Comparison of ENCODE assay signal across 25 cellular contexts in genomic region chr12:24625103-24625502, GRCh38.
"Had no signal": no experiment of that assay in that cellular context is flagged by ENCODE, and none has a peak within 500 bp of the region (broad histone marks: within the 10 kb centered on the region; RNA-seq: fewer than 3 reads in every experiment).

No MANE protein-coding gene starts in this region.

- H3K9me3 ChIP-seq: SJSA1, SK-N-SH had no signal

- H3K9ac ChIP-seq: SK-N-SH had no signal

- H3K27me3 ChIP-seq: brain microvascular endothelial cell, SJSA1 had no signal

- DNase-seq: activated CD4-positive, alpha-beta T cell treated with anti-CD3 and anti-CD28 coated beads for 36 hours; activated CD4-positive, alpha-beta T cell treated with anti-CD3 and anti-CD28 coated beads, Interleukin-2, amount 10 ng/mL, durations not matched to agents 7 days and 5 days; activated CD4-positive, alpha-beta T cell treated with anti-CD3 and anti-CD28 coated beads, Interleukin-2, amount 50 U/mL, for 48 hours; activated CD8-positive, alpha-beta T cell treated with anti-CD3 and anti-CD28 coated beads, Interleukin-2, amount 10 ng/mL, durations not matched to agents 7 days and 5 days; activated naive CD4-positive, alpha-beta T cell treated with anti-CD3 and anti-CD28 coated beads, Interleukin-2, amount 10 ng/mL, durations not matched to agents 7 days and 5 days; activated naive CD8-positive, alpha-beta T cell treated with anti-CD3 and anti-CD28 coated beads, Interleukin-2, amount 50 U/mL, for 24 hours; activated T-cell treated with anti-CD3 and anti-CD28 coated beads, Interleukin-2, amount 50 U/mL, for 24 hours; aorta; brain microvascular endothelial cell; NCI-H1092 treated with DMSO at 0.1 percent for 48 hours; NCI-H1417; NCI-H146; NCI-H187; NCI-H2029 treated with DMSO at 0.1 percent for 48 hours; NCI-H2107; NCI-H2171; NCI-H510A; NCI-H526; NCI-H748 treated with DMSO at 0.1 percent for 48 hours; OCI-M1; SHP77; SK-N-SH had no signal

- H3K4me3 ChIP-seq: SJSA1 had no signal

- H3K36me3 ChIP-seq: brain microvascular endothelial cell, SJSA1 had no signal

- H3K4me2 ChIP-seq: SK-N-SH had no signal

- ATAC-seq: activated CD4-positive, alpha-beta T cell treated with anti-CD3 and anti-CD28 coated beads for 36 hours; activated CD4-positive, CD25-positive, alpha-beta regulatory T cell treated with anti-CD3 and anti-CD28 coated beads, Interleukin-2, amount 50 U/mL, for 24 hours; activated CD8-positive, alpha-beta T cell treated with anti-CD3 and anti-CD28 coated beads, Interleukin-2, amount 10 ng/mL, durations not matched to agents 7 days and 5 days; activated naive CD8-positive, alpha-beta T cell treated with anti-CD3 and anti-CD28 coated beads, Interleukin-2, amount 50 U/mL, for 24 hours had no signal

- FAIRE-seq: TTC549 had no signal

- H3K27ac ChIP-seq: brain microvascular endothelial cell, SJSA1 had no signal

- H3K4me1 ChIP-seq: SJSA1 had no signal
